ENCODE assay signal across 33 cellular contexts in the genomic region with DNA sequence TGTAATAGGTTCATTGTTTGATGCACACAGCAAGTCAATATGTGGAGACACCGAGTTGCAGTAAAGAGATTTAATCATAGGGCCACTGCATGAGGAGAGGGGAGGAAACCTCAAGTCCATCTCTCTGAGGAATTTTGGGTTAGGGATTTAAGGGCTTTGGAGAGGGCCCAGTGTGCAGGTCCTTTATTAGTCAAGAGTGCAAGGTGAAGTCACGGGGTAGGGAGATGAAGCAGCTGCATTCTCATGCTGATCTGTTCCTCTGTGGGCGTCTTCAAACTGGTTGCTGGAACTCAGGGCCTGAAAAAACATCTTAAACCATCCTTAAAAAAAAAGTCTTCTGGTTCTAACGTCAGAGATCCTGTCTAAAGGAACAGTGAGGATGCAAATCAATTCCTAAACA.
"Had no signal": no experiment of that assay in that cellular context is flagged by ENCODE, and none has a peak within 500 bp of the region (broad histone marks: within the 10 kb centered on the region; RNA-seq: fewer than 3 reads in every experiment).

No MANE protein-coding gene starts in this region.

- H3K4me3 ChIP-seq: ascending aorta, cardiac muscle cell, Peyer's patch, SJSA1 had no signal

- H3K9me3 ChIP-seq: ascending aorta, Peyer's patch, SJSA1, SK-N-SH had no signal

- H3K4me3 Mint-ChIP-seq: activated B cell treated with CpG ODN at 0.5 μM for 24 hours; activated CD4-positive, alpha-beta memory T cell treated with anti-CD3 and anti-CD28 coated beads, Interleukin-2, amount 10 ng/mL, durations not matched to agents 7 days and 5 days; activated CD8-positive, alpha-beta memory T cell treated with anti-CD3 and anti-CD28 coated beads, Interleukin-2, amount 10 ng/mL, durations not matched to agents 7 days and 5 days; activated naive CD4-positive, alpha-beta T cell treated with anti-CD3 and anti-CD28 coated beads, Interleukin-2, amount 50 U/mL, for 24 hours; activated naive CD8-positive, alpha-beta T cell treated with anti-CD3 and anti-CD28 coated beads, Interleukin-2, amount 10 ng/mL, durations not matched to agents 7 days and 5 days; activated T-cell treated with anti-CD3 and anti-CD28 coated beads, Interleukin-2, amount 50 U/mL, for 72 hours; activated T-helper 17 cell treated with anti-CD3 and anti-CD28 coated beads, Interleukin-2, amount 50 U/mL, for 72 hours; central memory CD8-positive, alpha-beta T cell; T-helper 1 cell treated with Interleukin-12 subunit alpha and Interleukin-12 subunit beta and Interleukin-4 antibody, amounts not matched to agents 30 μg/mL and 1 μg/mL, for 36 hours; T-helper 2 cell treated with Interferon-gamma antibody and Interleukin-4, amounts not matched to agents 5 μg/mL and 100 μg/mL, for 36 hours had no signal

- H3K9ac ChIP-seq: SK-N-SH had no signal

- H3K9me3 Mint-ChIP-seq: activated B cell treated with CpG ODN at 0.5 μM for 24 hours; activated CD4-positive, alpha-beta memory T cell treated with anti-CD3 and anti-CD28 coated beads, Interleukin-2, amount 10 ng/mL, durations not matched to agents 7 days and 5 days; activated naive CD4-positive, alpha-beta T cell treated with anti-CD3 and anti-CD28 coated beads, Interleukin-2, amount 50 U/mL, for 24 hours; activated naive CD8-positive, alpha-beta T cell treated with anti-CD3 and anti-CD28 coated beads, Interleukin-2, amount 10 ng/mL, durations not matched to agents 7 days and 5 days; activated T-helper 17 cell treated with anti-CD3 and anti-CD28 coated beads, Interleukin-2, amount 50 U/mL, for 72 hours; T-helper 1 cell treated with Interleukin-12 subunit alpha and Interleukin-12 subunit beta and Interleukin-4 antibody, amounts not matched to agents 30 μg/mL and 1 μg/mL, for 36 hours; T-helper 2 cell treated with Interferon-gamma antibody and Interleukin-4, amounts not matched to agents 5 μg/mL and 100 μg/mL, for 36 hours had no signal

- FAIRE-seq: TTC549 had no signal

- H3K4me1 ChIP-seq: ascending aorta, Peyer's patch, SJSA1 had no signal

- H3K27me3 Mint-ChIP-seq: activated CD4-positive, alpha-beta memory T cell treated with anti-CD3 and anti-CD28 coated beads, Interleukin-2, amount 10 ng/mL, durations not matched to agents 7 days and 5 days; activated naive CD8-positive, alpha-beta T cell treated with anti-CD3 and anti-CD28 coated beads, Interleukin-2, amount 10 ng/mL, durations not matched to agents 7 days and 5 days; central memory CD8-positive, alpha-beta T cell had no signal

- H3K36me3 ChIP-seq: ascending aorta, cardiac muscle cell, Peyer's patch, SJSA1 had no signal

- H3K36me3 Mint-ChIP-seq: activated CD8-positive, alpha-beta memory T cell treated with anti-CD3 and anti-CD28 coated beads, Interleukin-2, amount 10 ng/mL, durations not matched to agents 7 days and 5 days; activated naive CD4-positive, alpha-beta T cell treated with anti-CD3 and anti-CD28 coated beads, Interleukin-2, amount 50 U/mL, for 24 hours; activated naive CD8-positive, alpha-beta T cell treated with anti-CD3 and anti-CD28 coated beads, Interleukin-2, amount 10 ng/mL, durations not matched to agents 7 days and 5 days had no signal

- H3K27ac Mint-ChIP-seq: activated B cell treated with CpG ODN at 0.5 μM for 24 hours; activated CD4-positive, alpha-beta memory T cell treated with anti-CD3 and anti-CD28 coated beads, Interleukin-2, amount 10 ng/mL, durations not matched to agents 7 days and 5 days; activated CD8-positive, alpha-beta memory T cell treated with anti-CD3 and anti-CD28 coated beads, Interleukin-2, amount 10 ng/mL, durations not matched to agents 7 days and 5 days; activated naive CD4-positive, alpha-beta T cell treated with anti-CD3 and anti-CD28 coated beads, Interleukin-2, amount 50 U/mL, for 24 hours; activated naive CD8-positive, alpha-beta T cell treated with anti-CD3 and anti-CD28 coated beads, Interleukin-2, amount 10 ng/mL, durations not matched to agents 7 days and 5 days; activated T-cell treated with anti-CD3 and anti-CD28 coated beads, Interleukin-2, amount 50 U/mL, for 72 hours; activated T-helper 17 cell treated with anti-CD3 and anti-CD28 coated beads, Interleukin-2, amount 50 U/mL, for 72 hours; T-helper 1 cell treated with Interleukin-12 subunit alpha and Interleukin-12 subunit beta and Interleukin-4 antibody, amounts not matched to agents 30 μg/mL and 1 μg/mL, for 36 hours; T-helper 2 cell treated with Interferon-gamma antibody and Interleukin-4, amounts not matched to agents 5 μg/mL and 100 μg/mL, for 36 hours had no signal

- H3K4me2 ChIP-seq: SK-N-SH had no signal

- DNase-seq: activated B cell treated with CpG ODN at 0.5 μM for 24 hours; activated CD4-positive, alpha-beta memory T cell treated with anti-CD3 and anti-CD28 coated beads, Interleukin-2, amount 10 ng/mL, durations not matched to agents 7 days and 5 days; activated CD4-positive, alpha-beta T cell treated with anti-CD3 and anti-CD28 coated beads for 48 hours; activated CD4-positive, CD25-positive, alpha-beta regulatory T cell treated with anti-CD3 and anti-CD28 coated beads, Interleukin-2, amount 50 U/mL, for 72 hours; activated CD8-positive, alpha-beta memory T cell treated with anti-CD3 and anti-CD28 coated beads for 24 hours; activated CD8-positive, alpha-beta memory T cell treated with anti-CD3 and anti-CD28 coated beads, Interleukin-2, amount 10 ng/mL, durations not matched to agents 7 days and 5 days; activated effector memory CD4-positive, alpha-beta T cell treated with anti-CD3 and anti-CD28 coated beads, Interleukin-2, amount 50 U/mL, for 16 hours; activated naive CD4-positive, alpha-beta T cell treated with Interleukin-2 at 50 U/mL for 16 hours; activated naive CD8-positive, alpha-beta T cell treated with anti-CD3 and anti-CD28 coated beads, Interleukin-2, amount 10 ng/mL, durations not matched to agents 7 days and 5 days; activated T-cell treated with anti-CD3 and anti-CD28 coated beads, Interleukin-2, amount 50 U/mL, for 1 hour; activated T-cell treated with anti-CD3 and anti-CD28 coated beads, Interleukin-2, amount 50 U/mL, for 72 hours; amygdala; NCI-H1105; NCI-H1417 treated with DMSO at 0.1 percent for 48 hours; NCI-H187 treated with DMSO at 0.1 percent for 48 hours; NCI-H2081; NCI-H2171 treated with DMSO at 0.1 percent for 48 hours; NCI-H2227 treated with DMSO at 0.1 percent for 48 hours; NCI-H524 treated with DMSO at 0.1 percent for 48 hours; PC-3; Peyer's patch; RPMI8226; SHP77 treated with DMSO at 0.1 percent for 48 hours; SK-N-SH had no signal

- H3K27ac ChIP-seq: ascending aorta, cardiac muscle cell, Peyer's patch, SJSA1 had no signal

- H3K27me3 ChIP-seq: ascending aorta, cardiac muscle cell, Peyer's patch, SJSA1 had no signal

- H3K4me1 Mint-ChIP-seq: activated B cell treated with CpG ODN at 0.5 μM for 24 hours; activated CD4-positive, alpha-beta memory T cell treated with anti-CD3 and anti-CD28 coated beads, Interleukin-2, amount 10 ng/mL, durations not matched to agents 7 days and 5 days; activated CD8-positive, alpha-beta memory T cell treated with anti-CD3 and anti-CD28 coated beads, Interleukin-2, amount 10 ng/mL, durations not matched to agents 7 days and 5 days; activated naive CD4-positive, alpha-beta T cell treated with anti-CD3 and anti-CD28 coated beads, Interleukin-2, amount 50 U/mL, for 24 hours; activated naive CD8-positive, alpha-beta T cell treated with anti-CD3 and anti-CD28 coated beads, Interleukin-2, amount 10 ng/mL, durations not matched to agents 7 days and 5 days; activated T-helper 17 cell treated with anti-CD3 and anti-CD28 coated beads, Interleukin-2, amount 50 U/mL, for 72 hours; central memory CD8-positive, alpha-beta T cell had no signal
